In the genomic region with DNA sequence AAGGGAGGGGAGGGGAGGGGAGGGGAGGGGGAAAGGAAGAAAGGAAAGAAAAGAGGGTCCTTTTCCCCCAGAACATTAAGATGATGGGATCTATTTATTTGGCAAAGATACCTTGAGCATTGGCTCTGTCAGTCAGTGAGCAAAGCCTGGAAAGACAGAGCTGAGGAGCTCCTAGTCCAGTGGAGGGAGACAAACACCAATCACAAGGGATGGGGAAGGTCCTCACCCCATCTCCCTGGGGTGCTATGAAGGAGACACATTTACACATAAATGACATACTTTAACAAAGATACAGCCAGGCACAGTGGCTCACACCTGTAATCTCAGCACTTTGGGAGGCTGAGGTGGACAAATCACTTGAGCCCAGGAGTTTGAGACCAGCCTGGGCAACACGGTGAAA, we compare ENCODE assay signal across 1 cellular context.
TF ChIP-seq lines count a peak whose summit lies in the region.

No MANE protein-coding gene starts in this region.

TF ChIP-seq in Ishikawa, 13 proteins besides CTCF, POLR2A, EP300 and RAD21 (continued from another document):
- TF ChIP-seq, protein P1, sequence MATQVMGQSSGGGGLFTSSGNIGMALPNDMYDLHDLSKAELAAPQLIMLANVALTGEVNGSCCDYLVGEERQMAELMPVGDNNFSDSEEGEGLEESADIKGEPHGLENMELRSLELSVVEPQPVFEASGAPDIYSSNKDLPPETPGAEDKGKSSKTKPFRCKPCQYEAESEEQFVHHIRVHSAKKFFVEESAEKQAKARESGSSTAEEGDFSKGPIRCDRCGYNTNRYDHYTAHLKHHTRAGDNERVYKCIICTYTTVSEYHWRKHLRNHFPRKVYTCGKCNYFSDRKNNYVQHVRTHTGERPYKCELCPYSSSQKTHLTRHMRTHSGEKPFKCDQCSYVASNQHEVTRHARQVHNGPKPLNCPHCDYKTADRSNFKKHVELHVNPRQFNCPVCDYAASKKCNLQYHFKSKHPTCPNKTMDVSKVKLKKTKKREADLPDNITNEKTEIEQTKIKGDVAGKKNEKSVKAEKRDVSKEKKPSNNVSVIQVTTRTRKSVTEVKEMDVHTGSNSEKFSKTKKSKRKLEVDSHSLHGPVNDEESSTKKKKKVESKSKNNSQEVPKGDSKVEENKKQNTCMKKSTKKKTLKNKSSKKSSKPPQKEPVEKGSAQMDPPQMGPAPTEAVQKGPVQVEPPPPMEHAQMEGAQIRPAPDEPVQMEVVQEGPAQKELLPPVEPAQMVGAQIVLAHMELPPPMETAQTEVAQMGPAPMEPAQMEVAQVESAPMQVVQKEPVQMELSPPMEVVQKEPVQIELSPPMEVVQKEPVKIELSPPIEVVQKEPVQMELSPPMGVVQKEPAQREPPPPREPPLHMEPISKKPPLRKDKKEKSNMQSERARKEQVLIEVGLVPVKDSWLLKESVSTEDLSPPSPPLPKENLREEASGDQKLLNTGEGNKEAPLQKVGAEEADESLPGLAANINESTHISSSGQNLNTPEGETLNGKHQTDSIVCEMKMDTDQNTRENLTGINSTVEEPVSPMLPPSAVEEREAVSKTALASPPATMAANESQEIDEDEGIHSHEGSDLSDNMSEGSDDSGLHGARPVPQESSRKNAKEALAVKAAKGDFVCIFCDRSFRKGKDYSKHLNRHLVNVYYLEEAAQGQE (IDR thresholded peaks at IDR 0.05; ENCODE audit: low read depth), result no peak
- TF ChIP-seq NFIC (IDR thresholded peaks at IDR 0.05) (no peak), TEAD4 (IDR thresholded peaks at IDR 0.05) (no peak)
